In the genomic region with DNA sequence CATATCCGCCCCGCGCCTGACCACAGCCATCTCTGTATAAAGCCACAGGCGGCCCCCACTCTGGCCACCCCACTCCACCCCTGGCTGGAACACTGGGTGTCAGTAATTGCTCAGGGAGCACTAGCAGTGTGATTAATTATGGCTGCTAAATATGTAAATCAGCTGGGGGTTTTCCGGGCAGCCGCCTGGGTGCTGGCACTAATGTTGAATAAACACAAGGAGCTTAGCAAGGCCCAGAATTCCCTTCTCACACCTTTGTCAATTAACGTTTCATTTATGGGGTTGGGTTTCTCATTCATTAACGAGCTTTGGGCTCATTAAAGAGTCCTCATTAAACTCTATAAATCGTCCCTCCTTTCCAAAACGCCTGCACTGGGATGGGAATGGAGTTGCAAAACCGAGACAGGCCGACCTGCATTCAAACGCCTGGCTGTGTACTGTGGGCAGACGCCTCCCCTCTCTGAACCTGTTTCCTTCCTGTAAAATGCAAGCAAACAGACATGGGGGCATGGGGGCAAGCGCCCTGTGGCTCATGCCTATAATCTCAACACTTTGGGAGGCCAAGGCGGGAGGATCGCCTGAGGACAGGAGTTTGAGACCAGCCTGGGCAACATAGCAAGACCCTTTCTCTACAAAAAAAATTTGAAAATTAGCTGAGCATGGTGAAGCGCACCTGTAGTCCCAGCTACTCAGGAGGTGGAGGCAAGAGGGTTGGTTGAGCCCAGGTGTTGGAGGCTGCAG, we compare ENCODE assay signal across 2 cellular contexts.
TF ChIP-seq lines count a peak whose summit lies in the region.

No MANE protein-coding gene starts in this region.

TF ChIP-seq in WTC11, 78 proteins besides CTCF, POLR2A, EP300 and RAD21:
- TF ChIP-seq ZNF121 (CRISPR knock-in tag; IDR thresholded peaks at IDR 0.05), result peak; percentile 96
- 0 out of 2 replicates have a peak, but pooled peaks have one; percentile 33 for TF ChIP-seq GTF2I (CRISPR knock-in tag; conservative IDR thresholded peaks at IDR 0.05)
- TF ChIP-seq, protein P1, sequence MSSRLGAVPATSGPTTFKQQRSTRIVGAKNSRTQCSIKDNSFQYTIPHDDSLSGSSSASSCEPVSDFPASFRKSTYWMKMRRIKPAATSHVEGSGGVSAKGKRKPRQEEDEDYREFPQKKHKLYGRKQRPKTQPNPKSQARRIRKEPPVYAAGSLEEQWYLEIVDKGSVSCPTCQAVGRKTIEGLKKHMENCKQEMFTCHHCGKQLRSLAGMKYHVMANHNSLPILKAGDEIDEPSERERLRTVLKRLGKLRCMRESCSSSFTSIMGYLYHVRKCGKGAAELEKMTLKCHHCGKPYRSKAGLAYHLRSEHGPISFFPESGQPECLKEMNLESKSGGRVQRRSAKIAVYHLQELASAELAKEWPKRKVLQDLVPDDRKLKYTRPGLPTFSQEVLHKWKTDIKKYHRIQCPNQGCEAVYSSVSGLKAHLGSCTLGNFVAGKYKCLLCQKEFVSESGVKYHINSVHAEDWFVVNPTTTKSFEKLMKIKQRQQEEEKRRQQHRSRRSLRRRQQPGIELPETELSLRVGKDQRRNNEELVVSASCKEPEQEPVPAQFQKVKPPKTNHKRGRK (CRISPR knock-in tag; IDR thresholded peaks at IDR 0.05; ENCODE audit: borderline replicate concordance), result no peak
TF ChIP-seq in WTC11: peak in this region for 2.

TF ChIP-seq in H1, 55 proteins besides CTCF, POLR2A, EP300 and RAD21:
- TF ChIP-seq NANOG (IDR thresholded peaks at IDR 0.05; ENCODE audit: insufficient read depth, low read depth, low read length, poor library complexity, severe bottlenecking) (no peak), ATF2 (IDR thresholded peaks at IDR 0.05; ENCODE audit: low read length) (no peak), CBX5 (IDR thresholded peaks at IDR 0.05; ENCODE audit: low read depth, low read length) (no peak), KDM1A (IDR thresholded peaks at IDR 0.05; ENCODE audit: borderline replicate concordance, low read length) (peak; percentile 78), RFX5 (IDR thresholded peaks at IDR 0.05; ENCODE audit: borderline replicate concordance, low read depth, low read length) (no peak)
